18 cellular contexts compared by ENCODE assay signal in the genomic region with DNA sequence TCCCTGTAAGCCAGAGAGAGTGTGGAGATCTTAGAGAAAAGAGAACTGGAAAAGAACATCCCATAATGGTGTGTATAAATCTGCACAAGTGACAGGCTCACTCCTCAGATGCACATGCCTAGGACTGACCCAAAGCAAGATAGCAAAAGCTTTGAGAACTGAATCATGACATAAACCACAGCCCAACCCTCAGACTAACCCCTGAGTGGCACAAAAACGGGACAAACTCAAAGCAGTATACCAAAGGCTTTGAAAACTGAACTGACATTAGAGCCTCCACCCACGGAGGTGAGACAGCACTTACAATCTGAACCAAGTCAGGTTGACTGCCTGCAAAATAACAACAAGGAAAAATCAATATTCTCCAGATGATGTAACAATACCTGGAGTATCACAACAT.
DNase-seq lines count a peak whose midpoint lies in the region; ATAC-seq and TF ChIP-seq lines count a peak whose summit lies in the region.
"Had no signal": no experiment of that assay in that cellular context is flagged by ENCODE, and none has a peak within 500 bp of the region (broad histone marks: within the 10 kb centered on the region; RNA-seq: fewer than 3 reads in every experiment).

No MANE protein-coding gene starts in this region.

- TF ChIP-seq CTCF in progenitor cell of endocrine pancreas (IDR thresholded peaks at IDR 0.05; ENCODE audit: unreplicated experiment): no peak

- no peaks in the 10 kb centered on the region for H3K27me3 Mint-ChIP-seq in activated T-cell treated with anti-CD3 and anti-CD28 coated beads, Interleukin-2, amount 50 U/mL, for 72 hours (ENCODE audit: low read depth)
- no peaks in the 10 kb centered on the region for H3K27me3 Mint-ChIP-seq in progenitor cell of endocrine pancreas

- H3K9me3 Mint-ChIP-seq in activated T-cell treated with anti-CD3 and anti-CD28 coated beads, Interleukin-2, amount 50 U/mL, for 72 hours: peaks cover 0 to 3% of the 10 kb centered on the region in 2 donors
- peaks cover 5% of the 10 kb centered on the region for H3K9me3 Mint-ChIP-seq in progenitor cell of endocrine pancreas (ENCODE audit: low read depth)

- H3K4me3 Mint-ChIP-seq in activated T-cell treated with anti-CD3 and anti-CD28 coated beads, Interleukin-2, amount 50 U/mL, for 72 hours: peak overlapping the region in 1 of 2 donors; percentile 0
- H3K4me3 Mint-ChIP-seq in progenitor cell of endocrine pancreas (ENCODE audit: low read depth): no peak overlapping the region
- H3K4me3 Mint-ChIP-seq: CD4-positive, CD25-positive, alpha-beta regulatory T cell had no signal

- peaks cover 6 to 11% of the 10 kb centered on the region in 2 donors for H3K36me3 Mint-ChIP-seq in activated T-cell treated with anti-CD3 and anti-CD28 coated beads, Interleukin-2, amount 50 U/mL, for 72 hours (ENCODE audit: insufficient read depth in 2 of 2)
- peaks cover 3% of the 10 kb centered on the region for H3K36me3 Mint-ChIP-seq in progenitor cell of endocrine pancreas (ENCODE audit: insufficient read depth)

- peak; percentile 23 for DNase-seq in activated naive CD4-positive, alpha-beta T cell treated with Interleukin-2 at 50 U/mL for 16 hours
- no peak for DNase-seq in activated naive CD4-positive, alpha-beta T cell (lab: John Stamatoyannopoulos, UW)
- peak; percentile 36 for DNase-seq in LHCN-M2 (ENCODE audit: low read depth)
- peak; percentile 54 to 56 for DNase-seq in activated T-cell treated with anti-CD3 and anti-CD28 coated beads, Interleukin-2, amount 50 U/mL, for 72 hours
- DNase-seq in progenitor cell of endocrine pancreas (ENCODE audit: low spot score, unreplicated experiment): no peak
- no peak for DNase-seq in iPS-NIHi7 (ENCODE audit: extremely low spot score)
- no peak for DNase-seq in HuH-7 (ENCODE audit: low spot score)
- DNase-seq in NAMALWA (ENCODE audit: low spot score): no peak
- DNase-seq: CD4-positive, CD25-positive, alpha-beta regulatory T cell; dorsolateral prefrontal cortex; erythroblast; kidney glomerular epithelial cell; mesenchymal stem cell; naive thymus-derived CD8-positive, alpha-beta T cell; Right ventricle myocardium superior; stimulated activated naive CD4-positive, alpha-beta T cell; upper lobe of right lung; WERI-Rb-1 had no signal

- peaks cover 42% of the 10 kb centered on the region for H3K4me1 Mint-ChIP-seq in activated T-cell treated with anti-CD3 and anti-CD28 coated beads, Interleukin-2, amount 50 U/mL, for 72 hours (ENCODE audit: low read depth)
- no peaks in the 10 kb centered on the region for H3K4me1 Mint-ChIP-seq in progenitor cell of endocrine pancreas (ENCODE audit: low read depth)

- peak; percentile 99 for ATAC-seq in activated T-cell treated with anti-CD3 and anti-CD28 coated beads, Interleukin-2, amount 50 U/mL, for 72 hours (replicated peaks in 1 of 2)
- ATAC-seq: naive thymus-derived CD8-positive, alpha-beta T cell; upper lobe of right lung had no signal

- no peak overlapping the region for H3K27ac Mint-ChIP-seq in activated T-cell treated with anti-CD3 and anti-CD28 coated beads, Interleukin-2, amount 50 U/mL, for 72 hours
- peak overlapping the region; percentile 17 for H3K27ac Mint-ChIP-seq in progenitor cell of endocrine pancreas

Comparison
In these comparisons a context has a peak if more than half of its experiments do, and no peak if none do; other contexts are left out.
1. DNase-seq: peak in activated naive CD4-positive, alpha-beta T cell treated with Interleukin-2 at 50 U/mL for 16 hours (single experiment), LHCN-M2 (single experiment) and activated T-cell treated with anti-CD3 and anti-CD28 coated beads, Interleukin-2, amount 50 U/mL, for 72 hours (2 of 2); none in activated naive CD4-positive, alpha-beta T cell (0 of 4), progenitor cell of endocrine pancreas (single experiment), iPS-NIHi7 (single experiment), HuH-7 (single experiment) and NAMALWA (single experiment).